In genomic region chr1:160789051-160789701, GRCh38 we compare ENCODE assay signal across 20 cellular contexts. TPM values are rescaled to one million over a fixed set of nuclear protein-coding genes. Genes with fewer than 3 reads are reported as not detected.
DNase-seq lines count a peak whose midpoint lies in the region; ATAC-seq, FAIRE-seq and TF ChIP-seq lines count a peak whose summit lies in the region.
"Had no signal": no experiment of that assay in that cellular context is flagged by ENCODE, and none has a peak within 500 bp of the region (broad histone marks: within the 10 kb centered on the region; RNA-seq: fewer than 3 reads in every experiment).

No MANE protein-coding gene starts in this region.

- no peaks in the 10 kb centered on the region for H3K79me2 ChIP-seq in HepG2 (ENCODE audit: insufficient read depth, low read length)

- POLR2A ChIA-PET in HepG2 (lab: Yijun Ruan, JAX): no interaction called here

- H3K9me3 ChIP-seq in spleen (no peaks in the 10 kb centered on the region), HepG2 (ENCODE audit: low read length) (no peaks in the 10 kb centered on the region), ascending aorta (no peaks in the 10 kb centered on the region)
- H3K9me3 ChIP-seq: tibial nerve had no signal

- H3K27me3 ChIP-seq in spleen (replicated peaks in 1 of 7): no peaks in the 10 kb centered on the region
- no peaks in the 10 kb centered on the region for H3K27me3 ChIP-seq in HepG2 (ENCODE audit: control insufficient read depth in 1 of 2, insufficient read depth in 2 of 2, low read length in 2 of 2)
- no peaks in the 10 kb centered on the region for H3K27me3 ChIP-seq in ascending aorta
- H3K27me3 ChIP-seq: tibial nerve had no signal

- no peaks in the 10 kb centered on the region for H3K9me3 Mint-ChIP-seq in Calu3 (ENCODE audit: low read depth, unreplicated experiment)
- H3K9me3 Mint-ChIP-seq: activated naive CD4-positive, alpha-beta T cell treated with anti-CD3 and anti-CD28 coated beads, Interleukin-2, amount 50 U/mL, for 72 hours; CD4-positive, alpha-beta T cell; naive thymus-derived CD8-positive, alpha-beta T cell had no signal

- H3K27ac Mint-ChIP-seq in Calu3 (ENCODE audit: unreplicated experiment): no peak overlapping the region
- H3K27ac Mint-ChIP-seq: activated naive CD4-positive, alpha-beta T cell treated with anti-CD3 and anti-CD28 coated beads, Interleukin-2, amount 50 U/mL, for 72 hours; CD4-positive, alpha-beta T cell; WTC11 had no signal

- H3K4me1 ChIP-seq in spleen (peaks cover 0 to 18% (median 0%) of the 10 kb centered on the region in 6 donors), HepG2 (ENCODE audit: insufficient read depth, low read length) (no peaks in the 10 kb centered on the region), ascending aorta (no peaks in the 10 kb centered on the region)

- FAIRE-seq in HepG2 (lab: Jason Lieb, UNC): no peak

- CTCF ChIA-PET in HepG2 (lab: Yijun Ruan, JAX; ENCODE audit: low intra/inter-chr PET ratio, low total read pairs) (no interaction called here), Calu3 (lab: Charles Lee) (no interaction called here)

- H3K36me3 ChIP-seq in spleen (no peaks in the 10 kb centered on the region), HepG2 (replicated peaks in 1 of 2; ENCODE audit: control insufficient read depth in 1 of 2, insufficient read depth in 2 of 2, low read length in 2 of 2) (no peaks in the 10 kb centered on the region), ascending aorta (no peaks in the 10 kb centered on the region)
- H3K36me3 ChIP-seq: tibial nerve had no signal

- intact Hi-C loops in spleen (cut with DNase I; ENCODE audit: low total_unique reads) (no loop called here), HepG2 (cut with micrococcal nuclease; ENCODE audit: unreplicated experiment) (no loop called here), ascending aorta (cut with DNase I) (no loop called here), Calu3 (cut with micrococcal nuclease; ENCODE audit: unreplicated experiment) (no loop called here)

- no peaks in the 10 kb centered on the region for H4K20me1 ChIP-seq in HepG2 (ENCODE audit: insufficient read depth, low read length)

- no peaks in the 10 kb centered on the region for H3K36me3 Mint-ChIP-seq in Calu3 (ENCODE audit: insufficient read depth, unreplicated experiment)
- H3K36me3 Mint-ChIP-seq: activated naive CD4-positive, alpha-beta T cell treated with anti-CD3 and anti-CD28 coated beads, Interleukin-2, amount 50 U/mL, for 72 hours; naive thymus-derived CD8-positive, alpha-beta T cell; WTC11 had no signal

- TF ChIP-seq EP300 in HepG2 (IDR thresholded peaks at IDR 0.05; ENCODE audit: low read depth in 2 of 2, low read length in 2 of 2) (no peak), HepG2 (CRISPR knock-in tag; IDR thresholded peaks at IDR 0.05; ENCODE audit: borderline replicate concordance) (no peak)

- no peak overlapping the region for H2AFZ ChIP-seq in HepG2 (ENCODE audit: low read length)

- no peak for TF ChIP-seq POLR2A in spleen (IDR thresholded peaks at IDR 0.05)
- no peak for TF ChIP-seq POLR2A in HepG2 (IDR thresholded peaks at IDR 0.05; ENCODE audit: insufficient read depth in 1 of 2, low read depth in 2 of 2, low read length in 2 of 2)

- TF ChIP-seq CTCF in spleen (IDR thresholded peaks at IDR 0.05 in 8 of 11, conservative IDR thresholded peaks at IDR 0.05 in 3 of 11): no peak
- no peak for TF ChIP-seq CTCF in HepG2 (CRISPR knock-in tag; IDR thresholded peaks at IDR 0.05)
- no peak for TF ChIP-seq CTCF in ascending aorta (IDR thresholded peaks at IDR 0.05)
- TF ChIP-seq CTCF in Calu3 (IDR thresholded peaks at IDR 0.05; ENCODE audit: unreplicated experiment): no peak

- ATAC-seq in GM19035 (IDR thresholded peaks at IDR 0.05; ENCODE audit: unreplicated experiment) (peak; percentile 13), HG02885 (IDR thresholded peaks at IDR 0.05; ENCODE audit: poor library complexity, unreplicated experiment) (peak; percentile 45), HG03565 (IDR thresholded peaks at IDR 0.05; ENCODE audit: unreplicated experiment) (peak; percentile 19), GM21528 (IDR thresholded peaks at IDR 0.05; ENCODE audit: low FRiP score, unreplicated experiment) (no peak), HepG2 (no peak)
- ATAC-seq: Panc1, WTC11 had no signal

- no peak overlapping the region for H3K9ac ChIP-seq in HepG2 (ENCODE audit: insufficient read depth, low read depth, low read length)

- BruUV-seq in HepG2 (replicated peaks; lab: Mats Ljungman, UMichigan): no TSS peak
- no TSS peak for BruUV-seq in Calu3 (replicated peaks; lab: Mats Ljungman, UMichigan)

- H3K4me1 Mint-ChIP-seq in Calu3 (ENCODE audit: low read depth, unreplicated experiment): no peaks in the 10 kb centered on the region
- H3K4me1 Mint-ChIP-seq: WTC11 had no signal

- no peak for DNase-seq in spleen
- DNase-seq in HepG2 (ENCODE audit: low spot score): no peak
- DNase-seq in ascending aorta (ENCODE audit: low spot score in 2 of 2): no peak
- DNase-seq in Calu3: no peak
- DNase-seq: activated CD8-positive, alpha-beta memory T cell treated with anti-CD3 and anti-CD28 coated beads, Interleukin-2, amount 50 U/mL, for 48 hours; CD4-positive, alpha-beta T cell; foreskin fibroblast; NCI-H187 treated with DMSO at 0.1 percent for 48 hours; NCI-H510A treated with DMSO at 0.1 percent for 48 hours had no signal

- H3K27me3 Mint-ChIP-seq in Calu3 (ENCODE audit: unreplicated experiment): no peaks in the 10 kb centered on the region
- H3K27me3 Mint-ChIP-seq: CD4-positive, alpha-beta T cell; naive thymus-derived CD8-positive, alpha-beta T cell had no signal

- 88 to 95% (median 89%) methylated on average over 11 of the region's 11 CpGs for WGBS in spleen, 5 donors
- WGBS in HepG2 (ENCODE audit: low lambda C conversion rate): 77% methylated on average over 11 of the region's 11 CpGs

- no peak for TF ChIP-seq RAD21 in HepG2 (CRISPR knock-in tag; IDR thresholded peaks at IDR 0.05)

- H3K4me2 ChIP-seq in HepG2 (ENCODE audit: low read depth, low read length): no peak overlapping the region

- peak overlapping the region; percentile 63 to 90 (median 86) for H3K27ac ChIP-seq in spleen
- no peak overlapping the region for H3K27ac ChIP-seq in HepG2 (ENCODE audit: extremely low read length, insufficient read depth, low read length)
- no peak overlapping the region for H3K27ac ChIP-seq in ascending aorta

- H3K4me3 ChIP-seq in spleen (no peak overlapping the region), HepG2 (replicated peaks in 1 of 3; ENCODE audit: insufficient read depth in 1 of 3, low read depth in 2 of 3, low read length in 3 of 3) (no peak overlapping the region), ascending aorta (no peak overlapping the region)
- H3K4me3 ChIP-seq: tibial nerve had no signal

- no peak overlapping the region for H3K4me3 Mint-ChIP-seq in Calu3 (ENCODE audit: low read depth, unreplicated experiment)
- H3K4me3 Mint-ChIP-seq: CD4-positive, alpha-beta T cell; WTC11 had no signal

- in situ Hi-C loops in HepG2 (cut with HindIII; ENCODE audit: extremely low pct_ligation_motif_present, low pct_unique_long_range_greater_than_20kb): no loop called here

RNA-seq across cellular contexts. Expression of gene LY9, which starts 6.8 kb away (rescaled TPM):
- total RNA-seq in spleen (100 to 1,000 TPM in 1 of 7 donors, 10 to 100 TPM in 6; 32.3 to 151 (median 37.2) TPM), HepG2 (2016; rRNA removed; fragmentation: Illumina TruSeq; extraction: Trizol) (not detected in 2 replicates), ascending aorta (0.11 TPM), Calu3 (2022) (not detected in 2 replicates)
- polyA plus RNA-seq in spleen (10 to 100 TPM; 30.7 to 40.1 (median 38.4) TPM), HepG2 (2011; rRNA removed) (not detected in 2 replicates)
- not detected in 2 replicates for total RNA-seq in HepG2 (2016; cell fraction: cytosol; rRNA removed; fragmentation: Illumina TruSeq; extraction: Trizol; ENCODE audit: low read depth)
- not detected in 2 replicates for total RNA-seq in HepG2 (2016; cell fraction: insoluble cytoplasmic fraction; rRNA removed; fragmentation: Illumina TruSeq; extraction: Trizol)
- not detected in 2 replicates for total RNA-seq in HepG2 (2016; cell fraction: membrane; rRNA removed; fragmentation: Illumina TruSeq; extraction: Trizol)
- not detected in 2 replicates for total RNA-seq in HepG2 (2016; cell fraction: nucleus; rRNA removed; fragmentation: Illumina TruSeq; extraction: Trizol)
- polyA plus RNA-seq in HepG2 (2011; cell fraction: cytosol; rRNA removed): not detected in 2 replicates
- not detected in 2 replicates for polyA plus RNA-seq in HepG2 (2011; cell fraction: nucleus; rRNA removed)
- not detected in 2 replicates for polyA plus RNA-seq in HepG2 (2012)
- not detected in 2 replicates for polyA plus RNA-seq in HepG2 (2016; cell fraction: cytosol; fragmentation: Illumina TruSeq; extraction: Trizol; ENCODE audit: low read depth)
- polyA plus RNA-seq in HepG2 (2016; cell fraction: insoluble cytoplasmic fraction; fragmentation: Illumina TruSeq; extraction: Trizol; ENCODE audit: low read depth): not detected in 2 replicates
- polyA plus RNA-seq in HepG2 (2016; cell fraction: membrane; fragmentation: Illumina TruSeq; extraction: Trizol; ENCODE audit: low read depth): not detected in 2 replicates
- not detected in 2 replicates for polyA plus RNA-seq in HepG2 (2016; cell fraction: nucleus; fragmentation: Illumina TruSeq; extraction: Trizol; ENCODE audit: insufficient read depth, low read depth)
- polyA minus RNA-seq in HepG2 (2011; rRNA and poly(A)+ RNA removed; ENCODE audit: low replicate concordance): 0.07 TPM in 1 of 2 replicates, not detected in the other
- polyA minus RNA-seq in HepG2 (2011; cell fraction: cytosol; rRNA and poly(A)+ RNA removed): not detected in 2 replicates
- not detected in 2 replicates for polyA minus RNA-seq in HepG2 (2011; cell fraction: nucleus; rRNA and poly(A)+ RNA removed)
- total RNA-seq: G401, MCF 10A, WTC11 had no signal

RNA-seq across cellular contexts. Expression of gene SLAMF7, which starts 50.1 kb away (rescaled TPM):
- 100 to 1,000 TPM in 1 of 7 donors, 10 to 100 TPM in 6; 28.9 to 134 (median 63.5) TPM for total RNA-seq in spleen
- 10 to 100 TPM; 12.5 to 21.4 (median 13.3) TPM for polyA plus RNA-seq in spleen
- not detected in 2 replicates for total RNA-seq in HepG2 (2016; rRNA removed; fragmentation: Illumina TruSeq; extraction: Trizol)
- total RNA-seq in HepG2 (2016; cell fraction: cytosol; rRNA removed; fragmentation: Illumina TruSeq; extraction: Trizol; ENCODE audit: low read depth): not detected in 2 replicates
- total RNA-seq in HepG2 (2016; cell fraction: insoluble cytoplasmic fraction; rRNA removed; fragmentation: Illumina TruSeq; extraction: Trizol): not detected in 2 replicates
- total RNA-seq in HepG2 (2016; cell fraction: membrane; rRNA removed; fragmentation: Illumina TruSeq; extraction: Trizol): not detected in 2 replicates
- not detected in 2 replicates for total RNA-seq in HepG2 (2016; cell fraction: nucleus; rRNA removed; fragmentation: Illumina TruSeq; extraction: Trizol)
- not detected in 2 replicates for polyA plus RNA-seq in HepG2 (2011; rRNA removed)
- polyA plus RNA-seq in HepG2 (2011; cell fraction: cytosol; rRNA removed): 0.03 TPM in 1 of 2 replicates, not detected in the other
- polyA plus RNA-seq in HepG2 (2011; cell fraction: nucleus; rRNA removed): 0.05 TPM in 1 of 2 replicates, not detected in the other
- polyA plus RNA-seq in HepG2 (2012): not detected in 2 replicates
- not detected in 2 replicates for polyA plus RNA-seq in HepG2 (2016; cell fraction: cytosol; fragmentation: Illumina TruSeq; extraction: Trizol; ENCODE audit: low read depth)
- not detected in 2 replicates for polyA plus RNA-seq in HepG2 (2016; cell fraction: insoluble cytoplasmic fraction; fragmentation: Illumina TruSeq; extraction: Trizol; ENCODE audit: low read depth)
- polyA plus RNA-seq in HepG2 (2016; cell fraction: membrane; fragmentation: Illumina TruSeq; extraction: Trizol; ENCODE audit: low read depth): not detected in 2 replicates
- polyA plus RNA-seq in HepG2 (2016; cell fraction: nucleus; fragmentation: Illumina TruSeq; extraction: Trizol; ENCODE audit: insufficient read depth, low read depth): not detected in 2 replicates
- 0.07 TPM in 1 of 2 replicates, not detected in the other for polyA minus RNA-seq in HepG2 (2011; rRNA and poly(A)+ RNA removed; ENCODE audit: low replicate concordance)
- not detected in 2 replicates for polyA minus RNA-seq in HepG2 (2011; cell fraction: cytosol; rRNA and poly(A)+ RNA removed)
- polyA minus RNA-seq in HepG2 (2011; cell fraction: nucleus; rRNA and poly(A)+ RNA removed): not detected in 2 replicates
- not detected for total RNA-seq in ascending aorta
- 2.6 and 8.4 TPM in 2 replicates for total RNA-seq in Calu3 (2022)
- total RNA-seq: G401 had no signal

Comparison
In these comparisons a context has a peak if more than half of its experiments do, and no peak if none do; other contexts are left out.
1. ATAC-seq: peak in GM19035 (single experiment), HG02885 (single experiment) and HG03565 (single experiment); none in GM21528 (single experiment) and HepG2 (single experiment).
2. H3K27ac ChIP-seq: peak in spleen (8 of 8); none in HepG2 (single experiment) and ascending aorta (0 of 2).
3. RNA of gene LY9, which starts 6.8 kb away (total RNA-seq): 32.3 to 151 TPM in spleen; 0.11 TPM in ascending aorta (single experiment), not detected in Calu3 and not detected in HepG2; every median in the first group is over 10 times any median in the second.